Comparison of ENCODE assay signal across 1 cellular context in the genomic region with DNA sequence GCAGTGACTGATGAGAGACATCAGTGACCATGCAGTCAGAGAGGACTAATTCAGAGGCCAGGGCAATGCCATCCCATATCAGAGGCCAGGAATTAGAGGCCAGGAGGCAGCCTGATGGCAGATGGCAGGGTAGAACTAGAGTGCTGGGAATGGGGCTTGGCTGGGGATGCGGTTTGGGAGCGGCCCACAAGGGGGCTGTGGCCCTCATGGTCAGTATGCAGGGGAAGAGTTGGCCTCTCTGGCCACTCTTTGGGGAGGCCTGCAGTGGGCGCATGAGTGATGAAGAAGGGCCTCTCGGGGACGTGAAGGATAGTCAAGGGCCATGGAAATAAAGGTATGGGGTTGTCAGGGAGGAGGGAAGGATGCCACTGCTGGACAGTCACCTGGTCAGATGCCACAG.
TF ChIP-seq lines count a peak whose summit lies in the region.

No MANE protein-coding gene starts in this region.

TF ChIP-seq in WTC11, 78 proteins besides CTCF, POLR2A, EP300 and RAD21 (continued from another document):
- TF ChIP-seq, protein P1, sequence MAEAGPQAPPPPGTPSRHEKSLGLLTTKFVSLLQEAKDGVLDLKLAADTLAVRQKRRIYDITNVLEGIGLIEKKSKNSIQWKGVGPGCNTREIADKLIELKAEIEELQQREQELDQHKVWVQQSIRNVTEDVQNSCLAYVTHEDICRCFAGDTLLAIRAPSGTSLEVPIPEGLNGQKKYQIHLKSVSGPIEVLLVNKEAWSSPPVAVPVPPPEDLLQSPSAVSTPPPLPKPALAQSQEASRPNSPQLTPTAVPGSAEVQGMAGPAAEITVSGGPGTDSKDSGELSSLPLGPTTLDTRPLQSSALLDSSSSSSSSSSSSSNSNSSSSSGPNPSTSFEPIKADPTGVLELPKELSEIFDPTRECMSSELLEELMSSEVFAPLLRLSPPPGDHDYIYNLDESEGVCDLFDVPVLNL (CRISPR knock-in tag; IDR thresholded peaks at IDR 0.05; ENCODE audit: borderline replicate concordance, low read depth): no peak
- TF ChIP-seq ATF1 (CRISPR knock-in tag; IDR thresholded peaks at IDR 0.05): no peak
- TF ChIP-seq, protein P2, sequence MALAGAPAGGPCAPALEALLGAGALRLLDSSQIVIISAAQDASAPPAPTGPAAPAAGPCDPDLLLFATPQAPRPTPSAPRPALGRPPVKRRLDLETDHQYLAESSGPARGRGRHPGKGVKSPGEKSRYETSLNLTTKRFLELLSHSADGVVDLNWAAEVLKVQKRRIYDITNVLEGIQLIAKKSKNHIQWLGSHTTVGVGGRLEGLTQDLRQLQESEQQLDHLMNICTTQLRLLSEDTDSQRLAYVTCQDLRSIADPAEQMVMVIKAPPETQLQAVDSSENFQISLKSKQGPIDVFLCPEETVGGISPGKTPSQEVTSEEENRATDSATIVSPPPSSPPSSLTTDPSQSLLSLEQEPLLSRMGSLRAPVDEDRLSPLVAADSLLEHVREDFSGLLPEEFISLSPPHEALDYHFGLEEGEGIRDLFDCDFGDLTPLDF (CRISPR knock-in tag; IDR thresholded peaks at IDR 0.05): no peak
